Comparison of ENCODE assay signal across 31 cellular contexts in the genomic region with DNA sequence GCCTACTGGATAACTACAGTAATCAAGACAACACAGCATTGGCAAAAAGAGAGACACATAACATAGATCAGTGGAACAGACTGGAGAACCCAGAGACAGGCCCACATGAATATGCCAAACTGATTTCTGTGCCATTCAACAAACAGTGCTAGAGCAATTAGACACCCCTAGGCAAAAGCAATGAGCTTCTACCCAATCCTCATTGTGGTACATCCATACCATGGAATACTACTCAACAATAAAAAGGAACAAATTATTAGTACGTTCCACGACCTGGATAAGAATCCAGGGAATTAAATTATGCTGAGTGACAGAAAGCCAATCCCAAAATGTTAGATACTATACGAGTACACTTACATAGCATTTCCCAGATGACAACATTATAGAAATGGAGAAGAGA. TPM values are rescaled to one million over a fixed set of nuclear protein-coding genes. Genes with fewer than 3 reads are reported as not detected.
DNase-seq lines count a peak whose midpoint lies in the region; ATAC-seq, FAIRE-seq and TF ChIP-seq lines count a peak whose summit lies in the region.
"Had no signal": no experiment of that assay in that cellular context is flagged by ENCODE, and none has a peak within 500 bp of the region (broad histone marks: within the 10 kb centered on the region; RNA-seq: fewer than 3 reads in every experiment).

No MANE protein-coding gene starts in this region.

- CTCF ChIA-PET in CD4-positive, alpha-beta memory T cell (lab: Charles Lee; ENCODE audit: partially characterized antibody): interaction anchor here (2.2 kb wide), 1 partner anchor 47 kb away, joined by 6 read pairs; no protein-coding TSS in a partner anchor

- H3K36me3 Mint-ChIP-seq in CD4-positive, alpha-beta memory T cell: peaks cover 3 to 9% of the 10 kb centered on the region in 2 donors
- peaks cover 9% of the 10 kb centered on the region for H3K36me3 Mint-ChIP-seq in astrocyte (ENCODE audit: low read depth, unreplicated experiment)

- no peaks in the 10 kb centered on the region for H3K9me3 Mint-ChIP-seq in CD4-positive, alpha-beta memory T cell
- H3K9me3 Mint-ChIP-seq in astrocyte (ENCODE audit: unreplicated experiment): peaks cover 3% of the 10 kb centered on the region
- H3K9me3 Mint-ChIP-seq: activated CD4-positive, alpha-beta memory T cell treated with anti-CD3 and anti-CD28 coated beads for 36 hours; activated T-cell treated with anti-CD3 and anti-CD28 coated beads, Interleukin-2, amount 50 U/mL, for 72 hours; HFFc6; nephron had no signal

- no peak overlapping the region for H2AFZ ChIP-seq in astrocyte (ENCODE audit: low read depth, low read length)
- no peak overlapping the region for H2AFZ ChIP-seq in osteoblast (ENCODE audit: low read length)

- H3K4me1 ChIP-seq in CD4-positive, alpha-beta memory T cell (ENCODE audit: insufficient read depth, low read length): peaks cover 46% of the 10 kb centered on the region
- H3K4me1 ChIP-seq in astrocyte (ENCODE audit: insufficient read depth, low read length) (peaks cover 39% of the 10 kb centered on the region), osteoblast (ENCODE audit: insufficient read depth, low read length) (peaks cover 45% of the 10 kb centered on the region), transverse colon (peaks cover 12 to 49% (median 32%) of the 10 kb centered on the region in 4 donors)

- no peaks in the 10 kb centered on the region for H3K27me3 Mint-ChIP-seq in CD4-positive, alpha-beta memory T cell
- no peaks in the 10 kb centered on the region for H3K27me3 Mint-ChIP-seq in astrocyte (ENCODE audit: low read depth, unreplicated experiment)
- H3K27me3 Mint-ChIP-seq: activated CD4-positive, alpha-beta memory T cell treated with anti-CD3 and anti-CD28 coated beads for 36 hours had no signal

- H3K4me2 ChIP-seq in astrocyte (ENCODE audit: low read length) (no peak overlapping the region), osteoblast (ENCODE audit: insufficient read depth, low read length) (no peak overlapping the region)

- peaks cover 32 to 58% (median 48%) of the 10 kb centered on the region in 4 donors for H3K4me1 Mint-ChIP-seq in CD4-positive, alpha-beta memory T cell
- H3K4me1 Mint-ChIP-seq in astrocyte (ENCODE audit: low read depth, unreplicated experiment): peaks cover 37% of the 10 kb centered on the region

- in situ Hi-C loops in transverse colon (cut with MboI; ENCODE audit: low pct_ligation_motif_present in 1 of 4, low pct_unique_long_range_greater_than_20kb in 1 of 4, low sequenced_read_pairs in 3 of 4): no loop called here

- no peak for TF ChIP-seq EP300 in transverse colon (IDR thresholded peaks at IDR 0.05; ENCODE audit: low read depth)

- H3K4me3 Mint-ChIP-seq in CD4-positive, alpha-beta memory T cell: peak overlapping the region in 2 of 8 donors; percentile 11 to 43
- H3K4me3 Mint-ChIP-seq in astrocyte (ENCODE audit: unreplicated experiment): no peak overlapping the region
- H3K4me3 Mint-ChIP-seq: activated CD4-positive, alpha-beta memory T cell treated with anti-CD3 and anti-CD28 coated beads for 36 hours; activated T-cell treated with anti-CD3 and anti-CD28 coated beads, Interleukin-2, amount 50 U/mL, for 72 hours; HFFc6; nephron had no signal

- no peaks in the 10 kb centered on the region for H3K27me3 ChIP-seq in CD4-positive, alpha-beta memory T cell (ENCODE audit: insufficient read depth, low read length)
- H3K27me3 ChIP-seq in astrocyte (ENCODE audit: insufficient read depth, low read length) (no peaks in the 10 kb centered on the region), osteoblast (ENCODE audit: insufficient read depth, low read length) (no peaks in the 10 kb centered on the region), transverse colon (no peaks in the 10 kb centered on the region)
- H3K27me3 ChIP-seq: BLaER1, ovary, spleen had no signal

- POLR2A ChIA-PET in CD4-positive, alpha-beta memory T cell (lab: Charles Lee; ENCODE audit: partially characterized antibody): interaction anchor here (2.7 kb wide), 1 partner anchor 21 kb away, joined by 14 read pairs; no protein-coding TSS in a partner anchor

- H3K79me2 ChIP-seq in astrocyte (ENCODE audit: insufficient read depth, low read length) (peaks cover 35% of the 10 kb centered on the region), osteoblast (ENCODE audit: insufficient read depth, low read length) (peaks cover 44% of the 10 kb centered on the region)

- no peak overlapping the region for H3K27ac ChIP-seq in CD4-positive, alpha-beta memory T cell (ENCODE audit: low read depth, low read length)
- no peak overlapping the region for H3K27ac ChIP-seq in astrocyte (ENCODE audit: low read depth, low read length)
- H3K27ac ChIP-seq in osteoblast (ENCODE audit: low read depth, low read length): no peak overlapping the region
- peak overlapping the region; percentile 85 to 90 (median 88) for H3K27ac ChIP-seq in transverse colon
- H3K27ac ChIP-seq: BLaER1, ovary, spleen had no signal

- no peak for DNase-seq in CD4-positive, alpha-beta memory T cell
- DNase-seq in astrocyte (ENCODE audit: low read depth): no peak
- peak; percentile 10 for DNase-seq in osteoblast (ENCODE audit: insufficient read length, low spot score, missing footprints)
- DNase-seq in transverse colon: no peak
- DNase-seq in head of caudate nucleus: no peak
- no peak for DNase-seq in D721Med (ENCODE audit: insufficient read length, low spot score)
- DNase-seq: activated CD4-positive, alpha-beta memory T cell treated with anti-CD3 and anti-CD28 coated beads for 36 hours; activated naive CD4-positive, alpha-beta T cell treated with anti-CD3 and anti-CD28 coated beads, Interleukin-2, amount 50 U/mL, for 16 hours; activated T-cell treated with anti-CD3 and anti-CD28 coated beads, Interleukin-2, amount 50 U/mL, for 72 hours; amniotic stem cell; Calu3; HFFc6; hypothalamus; left cardiac atrium; mucosa of descending colon; NCI-H1105; NCI-H187; NCI-H2171; NK-92 treated with Interleukin-12 subunit alpha and Interleukin-12 subunit beta, amount 100 ng/mL, for 24 hours; ovary; right cardiac atrium; spleen; stimulated activated CD4-positive, alpha-beta T cell treated with anti-CD3 and anti-CD28 coated beads, Interleukin-2, amount 100 ng/mL, for 24 hours; stimulated activated naive CD8-positive, alpha-beta T cell treated with anti-CD3 and anti-CD28 coated beads, Interleukin-15, Interleukin-2, amounts not matched to agents 100 U/mL and 50 U/mL, for 24 hours; T-helper 2 cell had no signal

- no peak overlapping the region for H3K9ac ChIP-seq in astrocyte (ENCODE audit: low read length)
- H3K9ac ChIP-seq: BLaER1 had no signal

- intact Hi-C loops in CD4-positive, alpha-beta memory T cell (cut with micrococcal nuclease): loop anchor here (2.0 to 5.0 kb wide), 2 partner anchors 45 kb away; no protein-coding TSS in a partner anchor
- intact Hi-C loops in transverse colon (cut with DNase I; ENCODE audit: low total_unique reads) (no loop called here), head of caudate nucleus (cut with DNase I) (no loop called here)

- H4K20me1 ChIP-seq in astrocyte (ENCODE audit: insufficient read depth, low read length): peaks cover 6% of the 10 kb centered on the region
- no peaks in the 10 kb centered on the region for H4K20me1 ChIP-seq in osteoblast (ENCODE audit: insufficient read depth, low read length)

- H3K36me3 ChIP-seq in CD4-positive, alpha-beta memory T cell (ENCODE audit: insufficient read depth, low read length): no peaks in the 10 kb centered on the region
- H3K36me3 ChIP-seq in astrocyte (ENCODE audit: insufficient read depth, low read length) (peaks cover 4% of the 10 kb centered on the region), osteoblast (ENCODE audit: insufficient read depth, low read length) (no peaks in the 10 kb centered on the region), transverse colon (no peaks in the 10 kb centered on the region)
- H3K36me3 ChIP-seq: ovary, thoracic aorta had no signal

- peak overlapping the region in 6 of 7 donors; percentile 47 to 97 (median 86) for H3K27ac Mint-ChIP-seq in CD4-positive, alpha-beta memory T cell
- H3K27ac Mint-ChIP-seq in astrocyte (ENCODE audit: unreplicated experiment): no peak overlapping the region
- H3K27ac Mint-ChIP-seq: activated CD4-positive, alpha-beta memory T cell treated with anti-CD3 and anti-CD28 coated beads for 36 hours; activated T-cell treated with anti-CD3 and anti-CD28 coated beads, Interleukin-2, amount 50 U/mL, for 72 hours; HFFc6 had no signal

- no peak overlapping the region for H3K4me3 ChIP-seq in CD4-positive, alpha-beta memory T cell (ENCODE audit: low read length in 2 of 2)
- H3K4me3 ChIP-seq in astrocyte (ENCODE audit: insufficient read depth, low read depth, low read length) (no peak overlapping the region), osteoblast (ENCODE audit: insufficient read depth, low read length) (no peak overlapping the region), transverse colon (no peak overlapping the region)
- H3K4me3 ChIP-seq: BLaER1, mucosa of descending colon, ovary, spleen, thoracic aorta had no signal

- WGBS in transverse colon (ENCODE audit: low coverage in 1 of 2), 2 donors: 93 to 100% methylated on average over 3 of the region's 3 CpGs

- no peak for ATAC-seq in GM21381 (IDR thresholded peaks at IDR 0.05; ENCODE audit: unreplicated experiment)
- ATAC-seq: activated CD4-positive, CD25-positive, alpha-beta regulatory T cell treated with anti-CD3 and anti-CD28 coated beads, Interleukin-2, amount 50 U/mL, for 24 hours; activated T-cell treated with anti-CD3 and anti-CD28 coated beads, Interleukin-2, amount 50 U/mL, for 72 hours; left cardiac atrium; mucosa of descending colon; right cardiac atrium; stimulated activated naive CD8-positive, alpha-beta T cell treated with anti-CD3 and anti-CD28 coated beads, Interleukin-15, Interleukin-2, amounts not matched to agents 100 U/mL and 50 U/mL, for 24 hours had no signal

- no peak for TF ChIP-seq POLR2A in transverse colon (IDR thresholded peaks at IDR 0.05)

- H3K9me3 ChIP-seq in CD4-positive, alpha-beta memory T cell (ENCODE audit: control insufficient read depth in 1 of 2, low read length in 2 of 2): no peaks in the 10 kb centered on the region
- H3K9me3 ChIP-seq in astrocyte (ENCODE audit: insufficient read depth, low read depth, low read length): no peaks in the 10 kb centered on the region
- no peaks in the 10 kb centered on the region for H3K9me3 ChIP-seq in osteoblast (ENCODE audit: low read depth, low read length)
- H3K9me3 ChIP-seq in transverse colon: no peaks in the 10 kb centered on the region
- H3K9me3 ChIP-seq: BLaER1, mucosa of descending colon, ovary, spleen, thoracic aorta had no signal

- TF ChIP-seq CTCF in astrocyte (IDR thresholded peaks at IDR 0.05; ENCODE audit: insufficient read depth, low read depth, low read length) (no peak), osteoblast (IDR thresholded peaks at IDR 0.05; ENCODE audit: extremely low read depth, low read depth, low read length) (no peak), transverse colon (IDR thresholded peaks at IDR 0.05) (no peak), D721Med (IDR thresholded peaks at IDR 0.05; ENCODE audit: insufficient read depth, missing control alignments) (no peak)

- FAIRE-seq in astrocyte (lab: Jason Lieb, UNC) (peak; percentile 37), D721Med (lab: Jason Lieb, UNC) (no peak)
- FAIRE-seq: endometrium had no signal

RNA-seq across cellular contexts. Expression of a gene that starts 2.8 kb away (rescaled TPM):
- total RNA-seq in CD4-positive, alpha-beta memory T cell: 10 to 100 TPM; 25.0 to 31.2 TPM
- polyA plus RNA-seq in CD4-positive, alpha-beta memory T cell: 10 to 100 TPM in 1 of 2 donors, 1 to 10 TPM in 1; 1.1 to 18.9 TPM
- total RNA-seq in astrocyte: 70.4 and 73.3 TPM in 2 replicates
- total RNA-seq in osteoblast: 36.9 and 122 TPM in 2 replicates
- 100 to 1,000 TPM; 146 to 192 (median 156) TPM for total RNA-seq in transverse colon

Comparison
In these comparisons a context has a peak if more than half of its experiments do, and no peak if none do; other contexts are left out.
1. H3K27ac ChIP-seq: peak in transverse colon (4 of 4); none in CD4-positive, alpha-beta memory T cell (single experiment), astrocyte (single experiment) and osteoblast (single experiment).